ENCODE assay signal across 1 cellular context in genomic region chr21:9839011-9839661, GRCh38.
TF ChIP-seq lines count a peak whose summit lies in the region.

No MANE protein-coding gene starts in this region.

TF ChIP-seq in K562, 482 proteins besides CTCF, POLR2A, EP300 and RAD21 (continued from another document and continues in another):
- TF ChIP-seq RREB1 (CRISPR knock-in tag; IDR thresholded peaks at IDR 0.05) = 0 out of 2 replicates have a peak, but pooled peaks have one; percentile 46
- TF ChIP-seq PRMT5 (CRISPR knock-in tag; IDR thresholded peaks at IDR 0.05) = 0 out of 2 replicates have a peak, but pooled peaks have one; percentile 24
- TF ChIP-seq CGGBP1 (CRISPR knock-in tag; IDR thresholded peaks at IDR 0.05) = no peak
- TF ChIP-seq ZNF407 (IDR thresholded peaks at IDR 0.05; ENCODE audit: low read depth) = no peak
- no peak for TF ChIP-seq ZFP30 (CRISPR knock-in tag; IDR thresholded peaks at IDR 0.05; ENCODE audit: borderline replicate concordance)
- peak; percentile 41; the same call in 1 of the 2 replicates for TF ChIP-seq ZNF592 (IDR thresholded peaks at IDR 0.05)
- no peak for TF ChIP-seq RBM14 (IDR thresholded peaks at IDR 0.05; ENCODE audit: borderline replicate concordance, insufficient read depth, low read depth, low read length)
- TF ChIP-seq CEBPZ (IDR thresholded peaks at IDR 0.05; ENCODE audit: borderline replicate concordance, low read depth, low read length) = no peak
- no peak for TF ChIP-seq MBD2 (IDR thresholded peaks at IDR 0.05; ENCODE audit: borderline replicate concordance, low read depth)
- TF ChIP-seq HSF4 (CRISPR knock-in tag; IDR thresholded peaks at IDR 0.05; ENCODE audit: borderline replicate concordance) = no peak
- TF ChIP-seq POU5F1 (IDR thresholded peaks at IDR 0.05; ENCODE audit: borderline replicate concordance, low read depth, low read length, partially characterized antibody) = no peak
